1 cellular context compared by ENCODE assay signal in genomic region chr22:29062286-29062949, GRCh38.
TF ChIP-seq lines count a peak whose summit lies in the region.

No MANE protein-coding gene starts in this region.

TF ChIP-seq in HEK293, 187 proteins besides CTCF, POLR2A, EP300 and RAD21 (continued from another document):
- TF ChIP-seq ZBTB17 (tag by site-specific recombination; IDR thresholded peaks at IDR 0.05) (0 out of 2 replicates have a peak, but pooled peaks have one; percentile 1), ZNF561 (tag by site-specific recombination; IDR thresholded peaks at IDR 0.05; ENCODE audit: borderline replicate concordance) (no peak), ZBTB48 (tag by site-specific recombination; IDR thresholded peaks at IDR 0.05) (peak; percentile 75), GFI1B (tag by site-specific recombination; IDR thresholded peaks at IDR 0.05) (no peak)
